19 cellular contexts compared by ENCODE assay signal in the genomic region with DNA sequence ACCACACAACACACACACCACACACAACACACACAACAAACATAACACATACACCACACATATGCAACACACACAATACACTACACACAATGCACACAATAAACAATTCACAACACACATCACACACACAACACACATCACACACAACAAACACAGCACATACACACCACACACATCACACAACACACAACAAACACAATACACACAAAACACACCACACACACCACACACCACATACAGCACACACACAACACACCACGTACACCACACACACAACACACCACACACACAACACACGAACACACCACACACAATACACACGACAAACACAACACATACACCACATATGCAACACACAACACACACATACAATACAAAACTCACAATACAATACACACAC.
"Had no signal": no experiment of that assay in that cellular context is flagged by ENCODE, and none has a peak within 500 bp of the region (broad histone marks: within the 10 kb centered on the region; RNA-seq: fewer than 3 reads in every experiment).

No MANE protein-coding gene starts in this region.

- H3K27ac Mint-ChIP-seq: activated CD4-positive, alpha-beta memory T cell treated with anti-CD3 and anti-CD28 coated beads, Interleukin-2, amount 10 ng/mL, durations not matched to agents 7 days and 5 days; activated T-cell treated with anti-CD3 and anti-CD28 coated beads, Interleukin-2, amount 50 U/mL, for 72 hours had no signal

- H3K4me3 ChIP-seq: heart right ventricle, lower lobe of right lung, tibial artery, vagina had no signal

- H3K9me3 ChIP-seq: lower lobe of right lung, neutrophil, tibial artery, vagina had no signal

- H3K27ac ChIP-seq: brain microvascular endothelial cell, heart right ventricle, lower lobe of right lung, neutrophil, tibial artery, vagina, VCaP had no signal

- DNase-seq: activated CD4-positive, alpha-beta memory T cell treated with anti-CD3 and anti-CD28 coated beads, Interleukin-2, amount 10 ng/mL, durations not matched to agents 7 days and 5 days; activated CD8-positive, alpha-beta memory T cell treated with anti-CD3 and anti-CD28 coated beads, Interleukin-2, amount 50 U/mL, for 4 hours; activated T-cell treated with anti-CD3 and anti-CD28 coated beads, Interleukin-2, amount 50 U/mL, for 72 hours; amniotic stem cell; brain microvascular endothelial cell; effector CD8-positive, alpha-beta T cell; foreskin melanocyte; heart right ventricle; left colon; lower lobe of right lung; midbrain; stimulated activated CD4-positive, alpha-beta T cell treated with anti-CD3 and anti-CD28 coated beads, Interleukin-2, amount 100 ng/mL, for 48 hours; stimulated activated naive CD4-positive, alpha-beta T cell; T-cell; T1000; tibial artery had no signal

- H3K27me3 ChIP-seq: brain microvascular endothelial cell, vagina had no signal

- ATAC-seq: activated T-cell treated with anti-CD3 and anti-CD28 coated beads, Interleukin-2, amount 50 U/mL, for 72 hours; heart right ventricle; left colon; lower lobe of right lung; T-cell had no signal

- H3K27me3 Mint-ChIP-seq: activated CD4-positive, alpha-beta memory T cell treated with anti-CD3 and anti-CD28 coated beads, Interleukin-2, amount 10 ng/mL, durations not matched to agents 7 days and 5 days had no signal

- H3K36me3 Mint-ChIP-seq: T-cell had no signal

- H3K36me3 ChIP-seq: brain microvascular endothelial cell, heart right ventricle, lower lobe of right lung, neutrophil, tibial artery, vagina had no signal

- H3K4me3 Mint-ChIP-seq: activated CD4-positive, alpha-beta memory T cell treated with anti-CD3 and anti-CD28 coated beads, Interleukin-2, amount 10 ng/mL, durations not matched to agents 7 days and 5 days; activated T-cell treated with anti-CD3 and anti-CD28 coated beads, Interleukin-2, amount 50 U/mL, for 72 hours; T-cell had no signal

- H3K4me1 ChIP-seq: heart right ventricle, lower lobe of right lung, tibial artery, vagina had no signal
